In the genomic region with DNA sequence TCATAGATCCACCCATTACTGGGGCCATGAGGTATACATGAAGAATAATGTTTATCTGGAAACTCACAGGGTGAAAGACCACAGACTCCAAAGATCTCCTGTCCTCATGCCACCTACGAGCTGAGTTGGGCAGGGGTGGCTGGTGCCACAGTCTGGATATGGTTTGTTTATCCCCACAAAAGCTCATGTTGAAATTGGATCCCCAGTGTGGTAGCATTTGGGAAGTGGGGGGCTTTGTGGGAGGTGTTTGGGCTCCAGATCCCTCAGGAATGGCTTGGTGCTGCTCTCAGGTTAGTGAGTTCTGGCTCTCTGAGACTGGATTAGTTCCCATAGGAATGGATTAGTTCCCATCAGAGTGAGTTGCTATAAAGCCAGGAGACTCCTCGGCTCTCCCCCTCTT, we compare ENCODE assay signal across 33 cellular contexts.
"Had no signal": no experiment of that assay in that cellular context is flagged by ENCODE, and none has a peak within 500 bp of the region (broad histone marks: within the 10 kb centered on the region; RNA-seq: fewer than 3 reads in every experiment).

No MANE protein-coding gene starts in this region.

- H3K4me3 Mint-ChIP-seq: activated CD4-positive, alpha-beta memory T cell treated with anti-CD3 and anti-CD28 coated beads, Interleukin-2, amount 10 ng/mL, durations not matched to agents 7 days and 5 days; activated CD4-positive, alpha-beta T cell treated with anti-CD3 and anti-CD28 coated beads, Interleukin-2, amount 10 ng/mL, durations not matched to agents 7 days and 5 days; activated naive CD4-positive, alpha-beta T cell treated with anti-CD3 and anti-CD28 coated beads, Interleukin-2, amount 10 ng/mL, durations not matched to agents 7 days and 5 days; activated naive CD8-positive, alpha-beta T cell treated with anti-CD3 and anti-CD28 coated beads, Interleukin-2, amount 10 ng/mL, durations not matched to agents 7 days and 5 days; activated T-cell treated with anti-CD3 and anti-CD28 coated beads, Interleukin-2, amount 50 U/mL, for 24 hours; activated T-cell treated with anti-CD3 and anti-CD28 coated beads, Interleukin-2, amount 50 U/mL, for 72 hours; central memory CD8-positive, alpha-beta T cell; dendritic cell treated with granulocyte-macrophage colony-stimulating factor and Interleukin-4, amounts not matched to agents 40 ng/mL and 50 ng/mL, for 4 days; WTC11 had no signal

- H3K9me3 ChIP-seq: ascending aorta had no signal

- H3K4me1 ChIP-seq: ascending aorta, esophagus squamous epithelium, gastroesophageal sphincter had no signal

- H3K27me3 ChIP-seq: ascending aorta, brain microvascular endothelial cell, dorsolateral prefrontal cortex, esophagus squamous epithelium, gastroesophageal sphincter had no signal

- H3K4me1 Mint-ChIP-seq: activated CD4-positive, alpha-beta memory T cell treated with anti-CD3 and anti-CD28 coated beads, Interleukin-2, amount 10 ng/mL, durations not matched to agents 7 days and 5 days; activated CD4-positive, alpha-beta T cell treated with anti-CD3 and anti-CD28 coated beads, Interleukin-2, amount 10 ng/mL, durations not matched to agents 7 days and 5 days; activated naive CD4-positive, alpha-beta T cell treated with anti-CD3 and anti-CD28 coated beads, Interleukin-2, amount 10 ng/mL, durations not matched to agents 7 days and 5 days; activated naive CD8-positive, alpha-beta T cell treated with anti-CD3 and anti-CD28 coated beads, Interleukin-2, amount 10 ng/mL, durations not matched to agents 7 days and 5 days; central memory CD8-positive, alpha-beta T cell had no signal

- H3K27ac Mint-ChIP-seq: activated CD4-positive, alpha-beta memory T cell treated with anti-CD3 and anti-CD28 coated beads, Interleukin-2, amount 10 ng/mL, durations not matched to agents 7 days and 5 days; activated CD4-positive, alpha-beta T cell treated with anti-CD3 and anti-CD28 coated beads, Interleukin-2, amount 10 ng/mL, durations not matched to agents 7 days and 5 days; activated naive CD4-positive, alpha-beta T cell treated with anti-CD3 and anti-CD28 coated beads, Interleukin-2, amount 10 ng/mL, durations not matched to agents 7 days and 5 days; activated naive CD4-positive, alpha-beta T cell treated with anti-CD3 and anti-CD28 coated beads, Interleukin-2, amount 50 U/mL, for 72 hours; activated naive CD8-positive, alpha-beta T cell treated with anti-CD3 and anti-CD28 coated beads, Interleukin-2, amount 10 ng/mL, durations not matched to agents 7 days and 5 days; activated T-cell treated with anti-CD3 and anti-CD28 coated beads, Interleukin-2, amount 50 U/mL, for 24 hours; activated T-cell treated with anti-CD3 and anti-CD28 coated beads, Interleukin-2, amount 50 U/mL, for 72 hours; dendritic cell treated with granulocyte-macrophage colony-stimulating factor and Interleukin-4, amounts not matched to agents 40 ng/mL and 50 ng/mL, for 4 days; WTC11 had no signal

- FAIRE-seq: bronchial epithelial cell, endothelial cell of umbilical vein, TTC549 had no signal

- H3K36me3 ChIP-seq: ascending aorta, brain microvascular endothelial cell, esophagus squamous epithelium, gastroesophageal sphincter had no signal

- ATAC-seq: activated naive CD4-positive, alpha-beta T cell treated with anti-CD3 and anti-CD28 coated beads, Interleukin-2, amount 50 U/mL, for 72 hours; activated T-cell treated with anti-CD3 and anti-CD28 coated beads, Interleukin-2, amount 50 U/mL, for 72 hours; gastroesophageal sphincter; WTC11 had no signal

- H3K27me3 Mint-ChIP-seq: activated CD4-positive, alpha-beta memory T cell treated with anti-CD3 and anti-CD28 coated beads, Interleukin-2, amount 10 ng/mL, durations not matched to agents 7 days and 5 days; activated CD4-positive, alpha-beta T cell treated with anti-CD3 and anti-CD28 coated beads, Interleukin-2, amount 10 ng/mL, durations not matched to agents 7 days and 5 days; activated naive CD4-positive, alpha-beta T cell treated with anti-CD3 and anti-CD28 coated beads, Interleukin-2, amount 10 ng/mL, durations not matched to agents 7 days and 5 days; activated naive CD8-positive, alpha-beta T cell treated with anti-CD3 and anti-CD28 coated beads, Interleukin-2, amount 10 ng/mL, durations not matched to agents 7 days and 5 days; activated T-cell treated with anti-CD3 and anti-CD28 coated beads, Interleukin-2, amount 50 U/mL, for 24 hours; central memory CD8-positive, alpha-beta T cell; dendritic cell treated with granulocyte-macrophage colony-stimulating factor and Interleukin-4, amounts not matched to agents 40 ng/mL and 50 ng/mL, for 4 days had no signal

- H3K4me3 ChIP-seq: ascending aorta, coronary artery, dorsolateral prefrontal cortex, esophagus squamous epithelium, gastroesophageal sphincter had no signal

- H3K9me3 Mint-ChIP-seq: central memory CD8-positive, alpha-beta T cell had no signal

- DNase-seq: activated CD4-positive, alpha-beta memory T cell treated with anti-CD3 and anti-CD28 coated beads, Interleukin-2, amount 10 ng/mL, durations not matched to agents 7 days and 5 days; activated CD4-positive, alpha-beta T cell treated with anti-CD3 and anti-CD28 coated beads for 1 hour; activated CD4-positive, alpha-beta T cell treated with anti-CD3 and anti-CD28 coated beads for 4 hours; activated CD4-positive, alpha-beta T cell treated with anti-CD3 and anti-CD28 coated beads, Interleukin-2, amount 10 ng/mL, durations not matched to agents 7 days and 5 days; activated CD4-positive, alpha-beta T cell treated with anti-CD3 and anti-CD28 coated beads, Interleukin-2, amount 50 U/mL, for 4 hours; activated CD8-positive, alpha-beta memory T cell treated with anti-CD3 and anti-CD28 coated beads, Interleukin-2, amount 50 U/mL, for 48 hours; activated gamma-delta T cell; activated naive CD4-positive, alpha-beta T cell; activated naive CD4-positive, alpha-beta T cell treated with anti-CD3 and anti-CD28 coated beads, Interleukin-2, amount 10 ng/mL, durations not matched to agents 7 days and 5 days; activated naive CD8-positive, alpha-beta T cell treated with anti-CD3 and anti-CD28 coated beads, Interleukin-2, amount 10 ng/mL, durations not matched to agents 7 days and 5 days; activated T-cell treated with anti-CD3 and anti-CD28 coated beads for 4 hours; activated T-cell treated with anti-CD3 and anti-CD28 coated beads, Interleukin-2, amount 50 U/mL, for 24 hours; activated T-cell treated with anti-CD3 and anti-CD28 coated beads, Interleukin-2, amount 50 U/mL, for 72 hours; brain microvascular endothelial cell; dorsolateral prefrontal cortex; effector memory CD4-positive, alpha-beta T cell; esophagus squamous epithelium; foreskin melanocyte; head of caudate nucleus; hippocampal formation; T-helper 9 cell had no signal

- H3K36me3 Mint-ChIP-seq: activated naive CD4-positive, alpha-beta T cell treated with anti-CD3 and anti-CD28 coated beads, Interleukin-2, amount 10 ng/mL, durations not matched to agents 7 days and 5 days; activated naive CD4-positive, alpha-beta T cell treated with anti-CD3 and anti-CD28 coated beads, Interleukin-2, amount 50 U/mL, for 72 hours; activated naive CD8-positive, alpha-beta T cell treated with anti-CD3 and anti-CD28 coated beads, Interleukin-2, amount 10 ng/mL, durations not matched to agents 7 days and 5 days had no signal

- H3K27ac ChIP-seq: ascending aorta, brain microvascular endothelial cell, coronary artery, dorsolateral prefrontal cortex, epithelial cell of prostate, esophagus squamous epithelium, gastroesophageal sphincter, VCaP had no signal
